In the genomic region with DNA sequence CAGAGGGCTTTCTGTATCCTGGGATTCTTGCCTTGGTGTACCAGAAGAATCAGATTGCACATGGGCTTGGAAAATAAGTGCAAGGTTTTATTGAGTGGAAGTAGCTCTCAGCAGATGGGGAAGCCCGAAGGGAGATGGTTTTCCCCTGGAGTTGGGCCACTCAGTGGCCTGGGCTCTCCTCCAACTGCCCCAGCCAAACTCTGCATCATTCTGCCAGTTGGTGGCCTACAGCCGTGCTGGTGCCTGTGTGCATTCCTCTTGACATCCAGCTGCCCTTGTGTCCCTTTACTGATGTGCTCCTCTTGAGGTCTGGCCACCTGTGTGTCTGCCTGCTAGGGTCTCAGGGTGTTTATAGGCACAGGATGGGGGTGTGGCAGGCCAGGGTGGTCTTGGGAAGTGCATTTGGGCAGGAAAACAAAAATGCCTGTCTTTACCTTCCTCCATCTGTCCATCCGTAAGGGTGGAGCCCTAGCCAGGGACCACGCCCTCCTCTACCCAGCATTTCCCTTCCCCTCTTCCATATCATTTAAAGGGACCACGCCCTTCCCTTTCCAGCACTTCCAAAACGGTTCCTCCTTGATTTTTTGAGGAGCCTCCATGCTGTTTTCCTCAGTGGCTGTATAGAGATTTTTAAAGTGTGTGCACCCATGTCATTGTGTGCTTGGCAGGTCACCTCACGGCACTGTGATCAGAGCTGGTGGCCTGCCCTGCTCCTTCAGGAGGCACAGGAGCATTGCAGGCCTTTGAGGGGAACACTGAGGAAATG, we compare ENCODE assay signal across 14 cellular contexts. TPM values are rescaled to one million over a fixed set of nuclear protein-coding genes. Genes with fewer than 3 reads are reported as not detected.
A peak's percentile ranks its signal among the peaks of the same experiment; 100 is the strongest.
DNase-seq lines count a peak whose midpoint lies in the region; ATAC-seq and TF ChIP-seq lines count a peak whose summit lies in the region.
"Had no signal": no experiment of that assay in that cellular context is flagged by ENCODE, and none has a peak within 500 bp of the region (broad histone marks: within the 10 kb centered on the region; RNA-seq: fewer than 3 reads in every experiment).

No MANE protein-coding gene starts in this region.

- no peak for TF ChIP-seq POLR2A in vagina (IDR thresholded peaks at IDR 0.05)

- no peak overlapping the region for H3K27ac ChIP-seq in hepatocyte
- no peak overlapping the region for H3K27ac ChIP-seq in vagina
- H3K27ac ChIP-seq: VCaP had no signal

- H3K4me1 Mint-ChIP-seq in glutamatergic neuron (ENCODE audit: low read depth, unreplicated experiment): peaks cover 22% of the 10 kb centered on the region

- peaks cover 12% of the 10 kb centered on the region for H4K20me1 ChIP-seq in hepatocyte (ENCODE audit: insufficient read depth, poor library complexity, severe bottlenecking)

- DNase-seq in EL (peak; percentile 46), glutamatergic neuron (no peak), putamen (ENCODE audit: low spot score) (peak; percentile 52), hepatocyte (ENCODE audit: low spot score) (no peak), vagina (ENCODE audit: extremely low spot score in 2 of 2) (no peak), NCI-H1930 (lab: John Stamatoyannopoulos, UW) (no peak)
- no peak for DNase-seq in stimulated activated CD4-positive, alpha-beta T cell treated with anti-CD3 and anti-CD28 coated beads, Interleukin-12 subunit alpha, Interleukin-12 subunit beta, amount 100 ng/mL, for 4 hours
- DNase-seq: activated T-cell treated with anti-CD3 and anti-CD28 coated beads, Interleukin-2, amount 50 U/mL, for 4 hours; NCI-H1417; OCI-M1; stimulated activated naive CD8-positive, alpha-beta T cell treated with anti-CD3 and anti-CD28 coated beads, Interleukin-15, Interleukin-2, amounts not matched to agents 100 U/mL and 50 U/mL, for 24 hours had no signal

- peaks cover 29% of the 10 kb centered on the region for H3K79me2 ChIP-seq in hepatocyte

- no peak for TF ChIP-seq CTCF in glutamatergic neuron (IDR thresholded peaks at IDR 0.05; ENCODE audit: partially characterized antibody, unreplicated experiment)
- no peak for TF ChIP-seq CTCF in hepatocyte (IDR thresholded peaks at IDR 0.05; ENCODE audit: poor library complexity)
- no peak for TF ChIP-seq CTCF in vagina (IDR thresholded peaks at IDR 0.05)

- intact Hi-C loops in vagina (cut with DNase I): no loop called here

- H3K9me2 ChIP-seq in hepatocyte (replicated peaks; ENCODE audit: insufficient read depth): no peaks in the 10 kb centered on the region

- H3K4me3 ChIP-seq in hepatocyte (no peak overlapping the region), vagina (no peak overlapping the region)

- peak overlapping the region; percentile 17 for H3K27ac Mint-ChIP-seq in glutamatergic neuron (ENCODE audit: unreplicated experiment)

- H3K27me3 ChIP-seq in hepatocyte (no peaks in the 10 kb centered on the region), vagina (no peaks in the 10 kb centered on the region)

- H3K36me3 ChIP-seq in hepatocyte (replicated peaks; ENCODE audit: insufficient read depth, low read depth) (no peaks in the 10 kb centered on the region), vagina (no peaks in the 10 kb centered on the region)

- H3K9me3 Mint-ChIP-seq in glutamatergic neuron (ENCODE audit: unreplicated experiment): peaks cover 3% of the 10 kb centered on the region
- H3K9me3 Mint-ChIP-seq: activated T-cell treated with anti-CD3 and anti-CD28 coated beads, Interleukin-2, amount 50 U/mL, for 4 hours; central memory CD8-positive, alpha-beta T cell had no signal

- H3K4me1 ChIP-seq in hepatocyte (ENCODE audit: insufficient read depth): peaks cover 10% of the 10 kb centered on the region
- H3K4me1 ChIP-seq in vagina: peaks cover 19% of the 10 kb centered on the region

- peak overlapping the region; percentile 5 for H3K4me3 Mint-ChIP-seq in glutamatergic neuron (ENCODE audit: unreplicated experiment)
- H3K4me3 Mint-ChIP-seq: activated T-cell treated with anti-CD3 and anti-CD28 coated beads, Interleukin-2, amount 50 U/mL, for 4 hours; central memory CD8-positive, alpha-beta T cell had no signal

- H3K36me3 Mint-ChIP-seq in glutamatergic neuron (ENCODE audit: unreplicated experiment): no peaks in the 10 kb centered on the region

- WGBS in hepatocyte (ENCODE audit: low lambda C conversion rate, missing lambda C conversion rate): 90% methylated on average over 7 of the region's 7 CpGs

- peak; percentile 29; the same call in 2 of the 3 replicates for ATAC-seq in SK-N-SH treated with all-trans-retinoic acid at 6 μM for 48 hours
- ATAC-seq: activated T-cell treated with anti-CD3 and anti-CD28 coated beads, Interleukin-2, amount 50 U/mL, for 4 hours; stimulated activated naive CD8-positive, alpha-beta T cell treated with anti-CD3 and anti-CD28 coated beads, Interleukin-15, Interleukin-2, amounts not matched to agents 100 U/mL and 50 U/mL, for 24 hours had no signal

- H3K9me3 ChIP-seq in hepatocyte (ENCODE audit: low read depth) (no peaks in the 10 kb centered on the region), vagina (no peaks in the 10 kb centered on the region)

- no peak overlapping the region for H2AFZ ChIP-seq in hepatocyte

- H3K4me2 ChIP-seq in hepatocyte: no peak overlapping the region

- peaks cover 4% of the 10 kb centered on the region for H3K27me3 Mint-ChIP-seq in glutamatergic neuron (ENCODE audit: unreplicated experiment)
- H3K27me3 Mint-ChIP-seq: central memory CD8-positive, alpha-beta T cell had no signal

TF ChIP-seq in SK-N-SH treated with all-trans-retinoic acid at 6 μM for 48 hours, 23 proteins besides CTCF, POLR2A, EP300 and RAD21 (continues in another document):
- no peak for TF ChIP-seq GLIS3 (CRISPR knock-in tag; IDR thresholded peaks at IDR 0.05)
- no peak for TF ChIP-seq BACH2 (CRISPR knock-in tag; IDR thresholded peaks at IDR 0.05; ENCODE audit: borderline replicate concordance)
- no peak for TF ChIP-seq ESRRG (CRISPR knock-in tag; IDR thresholded peaks at IDR 0.05)
- no peak for TF ChIP-seq ZNF8 (CRISPR knock-in tag; IDR thresholded peaks at IDR 0.05)
- TF ChIP-seq, protein P1, sequence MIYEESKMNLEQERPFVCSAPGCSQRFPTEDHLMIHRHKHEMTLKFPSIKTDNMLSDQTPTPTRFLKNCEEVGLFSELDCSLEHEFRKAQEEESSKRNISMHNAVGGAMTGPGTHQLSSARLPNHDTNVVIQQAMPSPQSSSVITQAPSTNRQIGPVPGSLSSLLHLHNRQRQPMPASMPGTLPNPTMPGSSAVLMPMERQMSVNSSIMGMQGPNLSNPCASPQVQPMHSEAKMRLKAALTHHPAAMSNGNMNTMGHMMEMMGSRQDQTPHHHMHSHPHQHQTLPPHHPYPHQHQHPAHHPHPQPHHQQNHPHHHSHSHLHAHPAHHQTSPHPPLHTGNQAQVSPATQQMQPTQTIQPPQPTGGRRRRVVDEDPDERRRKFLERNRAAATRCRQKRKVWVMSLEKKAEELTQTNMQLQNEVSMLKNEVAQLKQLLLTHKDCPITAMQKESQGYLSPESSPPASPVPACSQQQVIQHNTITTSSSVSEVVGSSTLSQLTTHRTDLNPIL (CRISPR knock-in tag; IDR thresholded peaks at IDR 0.05; ENCODE audit: low read depth): no peak
- TF ChIP-seq, protein P2, sequence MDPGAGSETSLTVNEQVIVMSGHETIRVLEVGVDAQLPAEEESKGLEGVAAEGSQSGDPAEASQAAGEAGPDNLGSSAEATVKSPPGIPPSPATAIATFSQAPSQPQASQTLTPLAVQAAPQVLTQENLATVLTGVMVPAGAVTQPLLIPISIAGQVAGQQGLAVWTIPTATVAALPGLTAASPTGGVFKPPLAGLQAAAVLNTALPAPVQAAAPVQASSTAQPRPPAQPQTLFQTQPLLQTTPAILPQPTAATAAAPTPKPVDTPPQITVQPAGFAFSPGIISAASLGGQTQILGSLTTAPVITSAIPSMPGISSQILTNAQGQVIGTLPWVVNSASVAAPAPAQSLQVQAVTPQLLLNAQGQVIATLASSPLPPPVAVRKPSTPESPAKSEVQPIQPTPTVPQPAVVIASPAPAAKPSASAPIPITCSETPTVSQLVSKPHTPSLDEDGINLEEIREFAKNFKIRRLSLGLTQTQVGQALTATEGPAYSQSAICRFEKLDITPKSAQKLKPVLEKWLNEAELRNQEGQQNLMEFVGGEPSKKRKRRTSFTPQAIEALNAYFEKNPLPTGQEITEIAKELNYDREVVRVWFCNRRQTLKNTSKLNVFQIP (CRISPR knock-in tag; IDR thresholded peaks at IDR 0.05; ENCODE audit: borderline replicate concordance, low read depth): no peak
- TF ChIP-seq, protein P3, sequence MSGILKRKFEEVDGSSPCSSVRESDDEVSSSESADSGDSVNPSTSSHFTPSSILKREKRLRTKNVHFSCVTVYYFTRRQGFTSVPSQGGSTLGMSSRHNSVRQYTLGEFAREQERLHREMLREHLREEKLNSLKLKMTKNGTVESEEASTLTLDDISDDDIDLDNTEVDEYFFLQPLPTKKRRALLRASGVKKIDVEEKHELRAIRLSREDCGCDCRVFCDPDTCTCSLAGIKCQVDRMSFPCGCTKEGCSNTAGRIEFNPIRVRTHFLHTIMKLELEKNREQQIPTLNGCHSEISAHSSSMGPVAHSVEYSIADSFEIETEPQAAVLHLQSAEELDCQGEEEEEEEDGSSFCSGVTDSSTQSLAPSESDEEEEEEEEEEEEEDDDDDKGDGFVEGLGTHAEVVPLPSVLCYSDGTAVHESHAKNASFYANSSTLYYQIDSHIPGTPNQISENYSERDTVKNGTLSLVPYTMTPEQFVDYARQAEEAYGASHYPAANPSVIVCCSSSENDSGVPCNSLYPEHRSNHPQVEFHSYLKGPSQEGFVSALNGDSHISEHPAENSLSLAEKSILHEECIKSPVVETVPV (CRISPR knock-in tag; IDR thresholded peaks at IDR 0.05): no peak
- TF ChIP-seq ISL1 (CRISPR knock-in tag; IDR thresholded peaks at IDR 0.05): no peak
- TF ChIP-seq RARB (CRISPR knock-in tag; IDR thresholded peaks at IDR 0.05): no peak
- no peak for TF ChIP-seq ZFP3 (CRISPR knock-in tag; IDR thresholded peaks at IDR 0.05)

RNA-seq across cellular contexts. Expression of a gene that starts 18.9 kb away (rescaled TPM):
- total RNA-seq in glutamatergic neuron (ENCODE audit: unreplicated experiment): 34.0 TPM
- 41.5 and 42.6 TPM in 2 replicates for total RNA-seq in hepatocyte
- 42.7 and 49.6 TPM in 2 replicates for polyA plus RNA-seq in hepatocyte
- 28.7 TPM for total RNA-seq in vagina

RNA-seq across cellular contexts. Expression of a gene that starts 19.1 kb away (rescaled TPM):
- total RNA-seq in glutamatergic neuron (ENCODE audit: unreplicated experiment): 26.6 TPM
- 21.3 and 22.2 TPM in 2 replicates for total RNA-seq in hepatocyte
- 31.2 and 32.9 TPM in 2 replicates for polyA plus RNA-seq in hepatocyte
- 18.2 TPM for total RNA-seq in vagina

Comparison
In these comparisons a context has a peak if more than half of its experiments do, and no peak if none do; other contexts are left out.
1. DNase-seq: peak in EL (single experiment) and putamen (single experiment); none in glutamatergic neuron (single experiment), hepatocyte (single experiment), vagina (0 of 2), NCI-H1930 (0 of 2) and stimulated activated CD4-positive, alpha-beta T cell treated with anti-CD3 and anti-CD28 coated beads, Interleukin-12 subunit alpha, Interleukin-12 subunit beta, amount 100 ng/mL, for 4 hours (single experiment).